In the genomic region with DNA sequence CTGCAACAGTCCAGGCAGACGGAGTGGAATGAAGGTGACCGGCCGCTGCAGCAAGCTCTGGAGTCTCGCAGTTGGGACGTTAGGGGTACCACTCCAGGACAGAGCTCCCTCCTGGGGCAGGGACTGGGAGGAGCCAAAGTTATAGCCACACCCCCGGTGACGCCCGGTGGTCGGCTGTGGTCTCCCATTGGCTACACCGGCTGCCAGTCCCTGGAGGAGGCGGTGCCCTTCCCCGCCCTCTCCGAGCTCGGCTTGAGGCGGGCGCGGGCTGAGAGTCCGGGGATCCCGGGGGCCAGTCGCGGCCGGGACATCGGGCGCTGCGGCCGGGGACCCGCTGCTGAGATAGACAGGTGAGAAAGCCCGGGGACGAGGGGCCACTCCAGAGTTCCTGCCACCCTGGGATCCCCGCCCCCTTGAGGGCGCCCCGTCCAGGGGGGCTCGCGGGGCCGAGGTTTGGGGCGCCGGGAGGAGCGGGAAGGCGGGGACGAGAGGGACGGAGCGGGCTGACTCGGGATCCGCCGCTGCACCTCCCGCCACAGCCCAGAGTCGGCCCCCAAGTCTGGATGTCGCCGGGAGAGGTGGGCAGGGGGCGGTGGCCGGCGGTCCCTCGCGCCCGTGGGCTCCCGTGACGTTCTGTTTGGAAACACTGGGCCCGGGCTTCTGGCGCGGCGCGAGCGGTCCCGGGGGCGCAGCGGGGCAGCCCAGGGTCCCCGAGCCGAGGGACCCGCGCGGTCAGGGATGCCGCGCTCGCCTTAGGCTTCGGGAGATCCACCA, we compare ENCODE assay signal across 8 cellular contexts. TPM values are rescaled to one million over a fixed set of nuclear protein-coding genes. Genes with fewer than 3 reads are reported as not detected.
A peak's percentile ranks its signal among the peaks of the same experiment; 100 is the strongest.
DNase-seq lines count a peak whose midpoint lies in the region; ATAC-seq and TF ChIP-seq lines count a peak whose summit lies in the region.

Gene PLEKHH2 (plus strand): TSS at position 231 of the 774 bp plus-strand sequence. CDS start 7,414 bp downstream, outside the sequence.

- POLR2A ChIA-PET in AG04449 (lab: Yijun Ruan, JAX), result no interaction called here

- peaks cover 2 to 60% of the 10 kb centered on the region in 2 donors for H3K27me3 ChIP-seq in left lung

- peaks cover 0 to 17% of the 10 kb centered on the region in 2 donors for H3K4me1 ChIP-seq in left lung

- CTCF ChIA-PET in AG04449 (lab: Yijun Ruan, JAX), result interaction anchor here (1.0 kb wide), 2 partner anchors 10 to 27 kb away, joined by 4 to 5 read pairs; no protein-coding TSS in a partner anchor

- intact Hi-C loops in left lung (cut with DNase I), result no loop called here

- no peak for DNase-seq in AG04449 (ENCODE audit: low read depth, low spot score)
- DNase-seq in NCI-H460 (ENCODE audit: extremely low read depth, low read depth), result peak; percentile 81
- DNase-seq in activated CD4-positive, alpha-beta T cell treated with anti-CD3 and anti-CD28 coated beads, Interleukin-2, amount 50 U/mL, for 24 hours (ENCODE audit: low read depth in 1 of 2, low spot score in 1 of 2), result peak; percentile 80 to 85
- DNase-seq in dermis microvascular lymphatic vessel endothelial cell (ENCODE audit: low read depth in 2 of 2), result peak; percentile 32 to 74
- peak; percentile 91 for DNase-seq in left lung
- peak; percentile 91 for DNase-seq in stimulated activated CD4-positive, alpha-beta T cell treated with anti-CD3 and anti-CD28 coated beads, Interleukin-1b, Interleukin-23, amount 100 ng/mL, for 48 hours

- H3K4me3 ChIP-seq in AG04449 (ENCODE audit: low read depth, low read length) (peak within 1 kb of the TSS; percentile 70), left lung (peak within 1 kb of the TSS; percentile 63 to 84)

- peaks cover 0 to 6% of the 10 kb centered on the region in 2 donors for H3K9me3 ChIP-seq in left lung

- TF ChIP-seq CTCF in AG04449 (IDR thresholded peaks at IDR 0.05; ENCODE audit: insufficient read depth, low read length, missing control alignments) (no peak), left lung (IDR thresholded peaks at IDR 0.05) (no peak)

- peak within 1 kb of the TSS; percentile 55 to 77 for H3K27ac ChIP-seq in left lung

- H3K36me3 ChIP-seq in left lung, result no peaks in the 10 kb centered on the region

- ATAC-seq in GM19023 (IDR thresholded peaks at IDR 0.05; ENCODE audit: unreplicated experiment), result peak; percentile 100
- ATAC-seq in HG03196 (IDR thresholded peaks at IDR 0.05; ENCODE audit: unreplicated experiment), result peak; percentile 99
- ATAC-seq in left lung, result peak; percentile 98

RNA-seq across cellular contexts. Expression of gene PLEKHH2, which starts in this region (rescaled TPM):
- total RNA-seq in NCI-H460 (2014; rRNA removed; shearing (Covaris generic)), result 1.8 and 2.1 TPM in 2 replicates
- polyA plus RNA-seq in NCI-H460 (2014; cell fraction: nucleus; rRNA removed), result 4.4 and 9.3 TPM in 2 replicates
- total RNA-seq in dermis microvascular lymphatic vessel endothelial cell (under 0.01 and 0.13 TPM in 2 replicates), left lung (10 to 100 TPM; 23.3 to 29.1 TPM)

Comparison
In these comparisons a context has a peak if more than half of its experiments do, and no peak if none do; other contexts are left out.
1. Peak in DNase-seq in dermis microvascular lymphatic vessel endothelial cell; RNA of the gene not detected or under 1 TPM.